Comparison of ENCODE assay signal across 8 cellular contexts in the genomic region with DNA sequence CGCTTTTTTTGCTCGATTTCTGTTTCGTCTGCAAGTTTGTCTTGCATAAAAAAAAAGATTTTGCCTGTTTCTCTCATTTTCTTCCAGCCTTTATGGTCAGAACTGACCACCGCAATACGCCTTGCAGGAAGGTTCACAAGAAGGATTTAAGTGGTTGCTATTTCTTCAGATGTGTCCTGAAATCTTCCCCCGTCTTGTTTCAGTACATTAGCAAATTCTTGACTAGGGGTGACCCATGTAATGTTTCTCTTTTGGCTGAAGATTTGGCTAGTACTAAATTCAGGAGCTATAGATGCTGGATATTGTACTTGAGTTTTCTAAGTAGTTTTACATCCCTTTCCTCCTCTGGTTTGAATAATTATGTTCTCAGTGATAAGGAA. TPM values are rescaled to one million over a fixed set of nuclear protein-coding genes. Genes with fewer than 3 reads are reported as not detected.
DNase-seq lines count a peak whose midpoint lies in the region; ATAC-seq and TF ChIP-seq lines count a peak whose summit lies in the region.

No MANE protein-coding gene starts in this region.

- DNase-seq in AG04450 (ENCODE audit: low read depth, low spot score), result no peak
- DNase-seq in Karpas-422, result no peak
- no peak for DNase-seq in chondrocyte (ENCODE audit: low spot score)
- no peak for DNase-seq in NCI-H2227 (lab: John Stamatoyannopoulos, UW; ENCODE audit: unreplicated experiment)
- DNase-seq in HK-2 (ENCODE audit: unreplicated experiment), result no peak

- H3K9ac ChIP-seq in Karpas-422 (ENCODE audit: low read length) (peak overlapping the region; percentile 13; the same call in 1 of the 2 replicates), mucosa of stomach (ENCODE audit: low read length) (peak overlapping the region; percentile 73)

- H3K9me3 Mint-ChIP-seq in chondrocyte (ENCODE audit: low read depth), result no peaks in the 10 kb centered on the region

- H3K27ac Mint-ChIP-seq in chondrocyte (ENCODE audit: unreplicated experiment), result peak overlapping the region; percentile 89

- POLR2A ChIA-PET in AG04450 (lab: Yijun Ruan, JAX), result no interaction called here

- H3K27ac ChIP-seq in AG04450 (ENCODE audit: low read depth, low read length) (no peak overlapping the region), Karpas-422 (ENCODE audit: low read length) (no peak overlapping the region)

- H3K4me2 ChIP-seq in Karpas-422 (ENCODE audit: low read depth, low read length, poor library complexity, severe bottlenecking), result peak overlapping the region; percentile 64

- CTCF ChIA-PET in AG04450 (lab: Charles Lee), result interaction anchor here (1.0 to 4.2 kb wide), 2 partner anchors 134 to 263 kb away, joined by 3 to 92 read pairs; no protein-coding TSS in a partner anchor

- H3K36me3 ChIP-seq in Karpas-422 (ENCODE audit: insufficient read depth, low read length) (no peaks in the 10 kb centered on the region), mucosa of stomach (ENCODE audit: control insufficient read depth, insufficient read depth, low read length) (no peaks in the 10 kb centered on the region)

- H3K4me1 Mint-ChIP-seq in chondrocyte (ENCODE audit: low read depth), result peaks cover 65% of the 10 kb centered on the region

- H3K4me3 Mint-ChIP-seq in chondrocyte (ENCODE audit: unreplicated experiment), result peak overlapping the region; percentile 77

- H3K9me2 ChIP-seq in Karpas-422 (replicated peaks; ENCODE audit: insufficient read depth, low read length), result no peaks in the 10 kb centered on the region

- no peaks in the 10 kb centered on the region for H3K36me3 Mint-ChIP-seq in chondrocyte (ENCODE audit: low read depth)

- H3K27me3 Mint-ChIP-seq in chondrocyte (ENCODE audit: low read depth), result no peaks in the 10 kb centered on the region

- H3K27me3 ChIP-seq in AG04450 (ENCODE audit: control insufficient read depth, insufficient read depth, low read length) (no peaks in the 10 kb centered on the region), Karpas-422 (ENCODE audit: low read length) (0 out of 2 replicates have a peak, but pooled peaks cover 3% of the 10 kb centered on the region), mucosa of stomach (ENCODE audit: control insufficient read depth, insufficient read depth, low read length) (no peaks in the 10 kb centered on the region)

- H3K4me3 ChIP-seq in AG04450 (ENCODE audit: low read depth, low read length) (peak overlapping the region; percentile 74), Karpas-422 (ENCODE audit: low read length) (peak overlapping the region; percentile 47), mucosa of stomach (ENCODE audit: low read length) (peak overlapping the region; percentile 86)

- no peaks in the 10 kb centered on the region for H3K9me3 ChIP-seq in AG04450 (ENCODE audit: control insufficient read depth, insufficient read depth, low read length)
- no peaks in the 10 kb centered on the region for H3K9me3 ChIP-seq in Karpas-422 (ENCODE audit: low read length)
- no peaks in the 10 kb centered on the region for H3K9me3 ChIP-seq in mucosa of stomach (ENCODE audit: control insufficient read depth, low read length)

- ATAC-seq in HG03342 (IDR thresholded peaks at IDR 0.05; ENCODE audit: unreplicated experiment), result no peak
- ATAC-seq in GM21619 (IDR thresholded peaks at IDR 0.05; ENCODE audit: unreplicated experiment), result no peak

- TF ChIP-seq CTCF in AG04450 (IDR thresholded peaks at IDR 0.05; ENCODE audit: low read depth, low read length) (no peak), chondrocyte (IDR thresholded peaks at IDR 0.05) (no peak)

- no peaks in the 10 kb centered on the region for H3K79me2 ChIP-seq in Karpas-422 (ENCODE audit: low read length)

- H4K20me1 ChIP-seq in Karpas-422 (ENCODE audit: insufficient read depth, low read depth, low read length), result peaks cover 3% of the 10 kb centered on the region; the same call in 1 of the 2 replicates

- peaks cover 32% of the 10 kb centered on the region for H3K4me1 ChIP-seq in Karpas-422 (ENCODE audit: low read length)
- peaks cover 4% of the 10 kb centered on the region for H3K4me1 ChIP-seq in mucosa of stomach (ENCODE audit: control insufficient read depth, insufficient read depth, low read length)

- H2AFZ ChIP-seq in Karpas-422 (ENCODE audit: low read length), result no peak overlapping the region

RNA-seq across cellular contexts. Expression of a gene that starts 2.5 kb away (rescaled TPM):
- polyA plus RNA-seq in AG04450 (2011; rRNA removed), result 4.6 and 5.6 TPM in 2 replicates
- 7.6 and 13.2 TPM in 2 replicates for polyA minus RNA-seq in AG04450 (2011; rRNA and poly(A)+ RNA removed)
- total RNA-seq in Karpas-422 (2014; rRNA removed; shearing (Covaris generic); ENCODE audit: low replicate concordance), result 5.1 and 6.3 TPM in 2 replicates
- total RNA-seq in chondrocyte, result 9.3 to 13.2 TPM (median 10.4 TPM) in 3 replicates
